Comparison of ENCODE assay signal across 18 cellular contexts in the genomic region with DNA sequence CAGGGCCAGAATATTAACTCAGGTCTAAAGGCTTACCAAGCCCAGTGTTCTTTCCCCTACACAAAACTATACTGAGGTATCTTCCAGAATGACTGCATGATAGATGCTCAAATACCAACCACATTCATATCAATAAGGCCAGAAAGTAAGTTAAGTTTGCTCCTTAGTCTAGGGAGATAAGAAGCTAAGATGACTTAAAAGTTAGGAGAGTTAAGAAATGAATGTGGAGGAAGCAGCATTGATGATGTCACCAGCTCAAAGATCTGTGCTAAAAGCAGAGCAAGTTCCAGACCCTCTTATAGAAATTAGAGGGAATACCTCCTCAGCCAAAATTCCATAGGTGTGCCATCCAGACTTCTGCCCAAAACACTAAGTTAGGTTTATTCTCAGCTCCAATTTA. TPM values are rescaled to one million over a fixed set of nuclear protein-coding genes. Genes with fewer than 3 reads are reported as not detected.
DNase-seq lines count a peak whose midpoint lies in the region; ATAC-seq and TF ChIP-seq lines count a peak whose summit lies in the region.
"Had no signal": no experiment of that assay in that cellular context is flagged by ENCODE, and none has a peak within 500 bp of the region (broad histone marks: within the 10 kb centered on the region; RNA-seq: fewer than 3 reads in every experiment).

No MANE protein-coding gene starts in this region.

- CTCF ChIA-PET in Caco-2 (lab: Charles Lee) = interaction anchor here (0.6 to 1.8 kb wide), 4 partner anchors 33 to 65 kb away, joined by 3 to 4 read pairs (median 3); no protein-coding TSS in a partner anchor

- H3K9me3 ChIP-seq in Caco-2 = no peaks in the 10 kb centered on the region
- no peaks in the 10 kb centered on the region for H3K9me3 ChIP-seq in muscle layer of duodenum (ENCODE audit: control insufficient read depth in 1 of 2, low read length in 2 of 2)
- H3K9me3 ChIP-seq: adrenal gland, Peyer's patch, vagina had no signal

- H3K4me3 Mint-ChIP-seq in Caco-2 (ENCODE audit: unreplicated experiment) = peak overlapping the region; percentile 57
- H3K4me3 Mint-ChIP-seq in central memory CD8-positive, alpha-beta T cell = no peak overlapping the region
- H3K4me3 Mint-ChIP-seq: activated CD8-positive, alpha-beta T cell treated with anti-CD3 and anti-CD28 coated beads, Interleukin-2, amount 10 ng/mL, durations not matched to agents 7 days and 5 days; activated T-helper 1 cell treated with anti-CD3 and anti-CD28 coated beads, Interleukin-12 subunit alpha, Interleukin-12 subunit beta, Interleukin-2, Interleukin-4 antibody, amounts not matched to agents 30 ng/mL and 10 ng/mL and 1 ng/mL, durations not matched to agents 14 hours and 24 hours and 36 hours; immature natural killer cell; nephron progenitor cell had no signal

- TF ChIP-seq CTCF in Caco-2 (IDR thresholded peaks at IDR 0.05; ENCODE audit: insufficient read depth in 1 of 2, low read depth in 1 of 2, low read length in 1 of 2, severe bottlenecking in 1 of 2, unreplicated experiment in 1 of 2) = no peak

- H3K4me3 ChIP-seq in Caco-2 (ENCODE audit: low read depth, low read length) (no peak overlapping the region), muscle layer of duodenum (ENCODE audit: low read depth in 1 of 2, low read length in 2 of 2) (no peak overlapping the region)
- H3K4me3 ChIP-seq: adrenal gland, Peyer's patch, vagina had no signal

- H3K27ac Mint-ChIP-seq in Caco-2 (ENCODE audit: unreplicated experiment) = peak overlapping the region; percentile 56
- peak overlapping the region; percentile 26 for H3K27ac Mint-ChIP-seq in central memory CD8-positive, alpha-beta T cell (ENCODE audit: low read depth)
- H3K27ac Mint-ChIP-seq: activated CD8-positive, alpha-beta T cell treated with anti-CD3 and anti-CD28 coated beads, Interleukin-2, amount 10 ng/mL, durations not matched to agents 7 days and 5 days; activated T-helper 1 cell treated with anti-CD3 and anti-CD28 coated beads, Interleukin-12 subunit alpha, Interleukin-12 subunit beta, Interleukin-2, Interleukin-4 antibody, amounts not matched to agents 30 ng/mL and 10 ng/mL and 1 ng/mL, durations not matched to agents 14 hours and 24 hours and 36 hours had no signal

- DNase-seq in Caco-2 (no peak), NCI-H69 (lab: John Stamatoyannopoulos, UW) (peak; percentile 46), NCI-H146 (lab: John Stamatoyannopoulos, UW) (no peak), NCI-H187 treated with DMSO at 0.1 percent for 48 hours (lab: John Stamatoyannopoulos, UW) (no peak), epidermal melanocyte (ENCODE audit: insufficient read length, low spot score) (no peak)
- no peak for DNase-seq in central memory CD8-positive, alpha-beta T cell (ENCODE audit: low spot score in 2 of 2)
- DNase-seq: activated CD8-positive, alpha-beta T cell treated with anti-CD3 and anti-CD28 coated beads, Interleukin-2, amount 10 ng/mL, durations not matched to agents 7 days and 5 days; adrenal gland; immature natural killer cell; MV-4-11; NCI-H748 treated with DMSO at 0.1 percent for 48 hours; nephron progenitor cell; Peyer's patch had no signal

- no peaks in the 10 kb centered on the region for H3K9me3 Mint-ChIP-seq in Caco-2 (ENCODE audit: unreplicated experiment)
- H3K9me3 Mint-ChIP-seq in central memory CD8-positive, alpha-beta T cell = no peaks in the 10 kb centered on the region
- H3K9me3 Mint-ChIP-seq: activated T-helper 1 cell treated with anti-CD3 and anti-CD28 coated beads, Interleukin-12 subunit alpha, Interleukin-12 subunit beta, Interleukin-2, Interleukin-4 antibody, amounts not matched to agents 30 ng/mL and 10 ng/mL and 1 ng/mL, durations not matched to agents 14 hours and 24 hours and 36 hours; immature natural killer cell had no signal

- H3K27ac ChIP-seq in muscle layer of duodenum (ENCODE audit: low read length) = peak overlapping the region; percentile 27
- H3K27ac ChIP-seq: Peyer's patch had no signal

- H3K36me3 Mint-ChIP-seq in Caco-2 (ENCODE audit: insufficient read depth, unreplicated experiment) = peaks cover 16% of the 10 kb centered on the region
- H3K36me3 Mint-ChIP-seq in central memory CD8-positive, alpha-beta T cell (ENCODE audit: insufficient read depth) = peaks cover 15% of the 10 kb centered on the region

- intact Hi-C loops in Caco-2 (cut with micrococcal nuclease; ENCODE audit: unreplicated experiment) = no loop called here

- BruUV-seq in Caco-2 (replicated peaks; lab: Mats Ljungman, UMichigan) = no TSS peak

- H3K36me3 ChIP-seq in Caco-2 (ENCODE audit: control insufficient read depth, insufficient read depth, low read length) (peaks cover 2% of the 10 kb centered on the region; the same call in 1 of the 2 replicates), muscle layer of duodenum (ENCODE audit: control insufficient read depth in 1 of 2, insufficient read depth in 2 of 2, low read length in 2 of 2) (peaks cover 0 to 5% of the 10 kb centered on the region in 2 donors)
- H3K36me3 ChIP-seq: adrenal gland had no signal

- no peaks in the 10 kb centered on the region for H3K27me3 Mint-ChIP-seq in Caco-2 (ENCODE audit: insufficient read depth, unreplicated experiment)
- no peaks in the 10 kb centered on the region for H3K27me3 Mint-ChIP-seq in central memory CD8-positive, alpha-beta T cell

- peaks cover 39% of the 10 kb centered on the region for H3K4me1 Mint-ChIP-seq in Caco-2 (ENCODE audit: low read depth, unreplicated experiment)
- peaks cover 57% of the 10 kb centered on the region for H3K4me1 Mint-ChIP-seq in central memory CD8-positive, alpha-beta T cell

- H3K4me1 ChIP-seq in Caco-2 (peaks cover 46% of the 10 kb centered on the region), muscle layer of duodenum (ENCODE audit: control insufficient read depth in 1 of 2, insufficient read depth in 2 of 2, low read length in 2 of 2) (peaks cover 20 to 31% of the 10 kb centered on the region in 2 donors)

- POLR2A ChIA-PET in Caco-2 (lab: Charles Lee) = interaction anchor here (1.8 kb wide), 1 partner anchor 65 kb away, joined by 5 read pairs; no protein-coding TSS in a partner anchor

- H3K27me3 ChIP-seq in Caco-2 (replicated peaks; ENCODE audit: control insufficient read depth, insufficient read depth, low read length) = no peaks in the 10 kb centered on the region
- no peaks in the 10 kb centered on the region for H3K27me3 ChIP-seq in muscle layer of duodenum (ENCODE audit: low read depth, low read length)
- H3K27me3 ChIP-seq: adrenal gland, Peyer's patch, vagina had no signal

- ATAC-seq in central memory CD8-positive, alpha-beta T cell (replicated peaks; ENCODE audit: extremely low read depth, poor library complexity, severe bottlenecking) = no peak
- ATAC-seq in GM18907 (IDR thresholded peaks at IDR 0.05; ENCODE audit: unreplicated experiment) = no peak
- ATAC-seq: activated CD8-positive, alpha-beta T cell treated with anti-CD3 and anti-CD28 coated beads, Interleukin-2, amount 10 ng/mL, durations not matched to agents 7 days and 5 days; HCT116 had no signal

RNA-seq across cellular contexts. Expression of a gene that starts 6.1 kb away (rescaled TPM):
- total RNA-seq in Caco-2 (2022) = 91.4 and 96.6 TPM in 2 replicates
